In the genomic region with DNA sequence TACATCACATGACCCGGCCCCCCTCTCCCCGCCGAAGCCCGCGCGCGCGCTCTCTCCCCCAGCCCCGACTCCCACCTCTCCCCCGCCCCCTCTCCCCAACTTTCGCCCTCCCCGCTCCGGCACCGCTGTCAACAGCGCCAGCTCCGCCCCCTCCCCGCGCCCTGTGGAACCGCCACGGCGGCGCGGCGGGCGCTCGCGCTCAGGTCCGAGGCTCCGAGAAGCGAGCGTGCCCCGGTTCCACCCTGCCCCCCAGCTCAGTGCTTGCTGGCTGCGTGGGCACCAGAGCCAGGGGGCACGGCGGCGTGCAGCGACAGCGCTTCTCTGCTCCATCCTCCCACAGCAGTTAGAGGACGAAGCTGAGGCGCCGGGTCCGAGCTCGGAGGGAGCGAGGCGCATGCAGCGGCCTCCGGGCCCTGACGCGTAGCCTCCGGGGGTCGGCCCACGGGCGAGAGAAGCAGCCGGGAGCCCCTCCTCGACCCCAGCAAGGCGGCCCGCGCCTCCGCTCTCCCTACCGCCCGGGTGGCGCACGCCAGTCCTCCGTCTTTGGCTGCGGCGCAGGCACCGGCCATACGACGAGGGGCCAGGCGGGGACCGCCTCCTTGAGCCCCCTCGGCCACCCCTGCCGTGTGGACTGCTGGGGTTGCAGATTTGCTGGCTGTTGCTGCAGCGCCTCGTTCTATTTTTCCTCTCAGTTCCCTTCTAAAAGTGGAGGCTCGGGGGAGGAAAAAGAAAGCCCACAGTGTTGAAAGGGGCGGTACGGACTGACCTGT, we compare ENCODE assay signal across 8 cellular contexts.
A peak's percentile ranks its signal among the peaks of the same experiment; 100 is the strongest.
DNase-seq lines count a peak whose midpoint lies in the region; ATAC-seq and TF ChIP-seq lines count a peak whose summit lies in the region.

No MANE protein-coding gene starts in this region.

- peak overlapping the region; percentile 96 for H3K9ac ChIP-seq in neural cell (ENCODE audit: low read length)
- H3K9ac ChIP-seq in subcutaneous abdominal adipose tissue (ENCODE audit: low read length in 5 of 5), result peak overlapping the region; percentile 56 to 99 (median 88)

- H3K36me3 Mint-ChIP-seq in activated T-cell treated with anti-CD3 and anti-CD28 coated beads, Interleukin-2, amount 50 U/mL, for 4 hours (ENCODE audit: insufficient read depth), result no peaks in the 10 kb centered on the region

- peaks cover 16% of the 10 kb centered on the region for H3K79me2 ChIP-seq in neural cell (replicated peaks; ENCODE audit: insufficient read depth, low read length)

- H2AFZ ChIP-seq in neural cell (ENCODE audit: low read depth, low read length), result peak overlapping the region; percentile 62

- H3K4me3 Mint-ChIP-seq in activated T-cell treated with anti-CD3 and anti-CD28 coated beads, Interleukin-2, amount 50 U/mL, for 4 hours, result peak overlapping the region; percentile 83

- no peaks in the 10 kb centered on the region for H3K36me3 ChIP-seq in esophagus squamous epithelium
- H3K36me3 ChIP-seq in neural cell (ENCODE audit: insufficient read depth, low read length), result no peaks in the 10 kb centered on the region
- peaks cover 0 to 6% (median 0%) of the 10 kb centered on the region in 5 donors for H3K36me3 ChIP-seq in subcutaneous abdominal adipose tissue (ENCODE audit: control insufficient read depth in 5 of 5, insufficient read depth in 5 of 5, low read length in 5 of 5)

- no peaks in the 10 kb centered on the region for H3F3A ChIP-seq in neural cell (ENCODE audit: insufficient read depth, low read length, poor library complexity, severe bottlenecking)

- peaks cover 15 to 57% (median 30%) of the 10 kb centered on the region in 3 donors for H3K4me1 ChIP-seq in esophagus squamous epithelium
- peaks cover 8 to 65% (median 56%) of the 10 kb centered on the region in 5 donors for H3K4me1 ChIP-seq in subcutaneous abdominal adipose tissue (ENCODE audit: control insufficient read depth in 5 of 5, insufficient read depth in 5 of 5, low read length in 5 of 5)

- no peaks in the 10 kb centered on the region for H4K20me1 ChIP-seq in neural cell (ENCODE audit: insufficient read depth)

- H3K9me3 ChIP-seq in esophagus squamous epithelium, result no peaks in the 10 kb centered on the region
- H3K9me3 ChIP-seq in neural cell (ENCODE audit: low read length), result no peaks in the 10 kb centered on the region
- no peaks in the 10 kb centered on the region for H3K9me3 ChIP-seq in subcutaneous abdominal adipose tissue (ENCODE audit: control insufficient read depth in 5 of 5, low read length in 5 of 5)

- intact Hi-C loops in esophagus squamous epithelium (cut with DNase I), result loop anchor here (5.0 kb wide), 1 partner anchor 42 kb away; no protein-coding TSS in a partner anchor

- H3K27ac ChIP-seq in esophagus squamous epithelium (peak overlapping the region; percentile 93 to 100 (median 99)), neural cell (ENCODE audit: low read length) (peak overlapping the region; percentile 86), subcutaneous abdominal adipose tissue (ENCODE audit: low read depth, low read length) (peak overlapping the region; percentile 97)

- peak overlapping the region; percentile 44 for H3K4me2 ChIP-seq in neural cell (ENCODE audit: low read length)

- H3K4me3 ChIP-seq in esophagus squamous epithelium (peak overlapping the region; percentile 64 to 96 (median 80)), neural cell (ENCODE audit: low read length) (peak overlapping the region; percentile 99), subcutaneous abdominal adipose tissue (ENCODE audit: low read depth in 1 of 5, low read length in 5 of 5) (peak overlapping the region; percentile 73 to 99 (median 96))

- DNase-seq in NCI-H2171 (lab: John Stamatoyannopoulos, UW) (peak; percentile 95), NCI-H2171 treated with DMSO at 0.1 percent for 48 hours (lab: John Stamatoyannopoulos, UW) (no peak), NCI-H82 treated with DMSO at 0.1 percent for 48 hours (lab: John Stamatoyannopoulos, UW; ENCODE audit: unreplicated experiment) (peak; percentile 94), esophagus squamous epithelium (lab: John Stamatoyannopoulos, UW) (no peak)
- peak; percentile 96 for DNase-seq in activated T-cell treated with anti-CD3 and anti-CD28 coated beads, Interleukin-2, amount 50 U/mL, for 4 hours

- H3K9me2 ChIP-seq in neural cell (ENCODE audit: insufficient read depth, low read length), result no peaks in the 10 kb centered on the region

- TF ChIP-seq POLR2A in esophagus squamous epithelium (IDR thresholded peaks at IDR 0.05), result peak in 1 of 4 donors; percentile 27

- peaks cover 61% of the 10 kb centered on the region for H3K4me1 Mint-ChIP-seq in activated T-cell treated with anti-CD3 and anti-CD28 coated beads, Interleukin-2, amount 50 U/mL, for 4 hours (ENCODE audit: low read depth)

- ATAC-seq in HG02973 (IDR thresholded peaks at IDR 0.05; ENCODE audit: unreplicated experiment), result peak; percentile 6
- peak; percentile 40 to 47 for ATAC-seq in activated T-cell treated with anti-CD3 and anti-CD28 coated beads, Interleukin-2, amount 50 U/mL, for 4 hours

- H3K9me3 Mint-ChIP-seq in activated T-cell treated with anti-CD3 and anti-CD28 coated beads, Interleukin-2, amount 50 U/mL, for 4 hours, result no peaks in the 10 kb centered on the region

- no peak for TF ChIP-seq CTCF in esophagus squamous epithelium (IDR thresholded peaks at IDR 0.05)
- no peak for TF ChIP-seq CTCF in neural cell (IDR thresholded peaks at IDR 0.05; ENCODE audit: poor library complexity, severe bottlenecking)

- peak; percentile 45 for TF ChIP-seq RAD21 in neural cell (conservative IDR thresholded peaks at IDR 0.05)

- H3K27me3 ChIP-seq in esophagus squamous epithelium, result peaks cover 1 to 34% (median 7%) of the 10 kb centered on the region in 4 donors
- H3K27me3 ChIP-seq in neural cell (ENCODE audit: insufficient read depth, low read depth, low read length), result peaks cover 40% of the 10 kb centered on the region
- H3K27me3 ChIP-seq in subcutaneous abdominal adipose tissue (ENCODE audit: control insufficient read depth in 5 of 5, insufficient read depth in 4 of 5, low read length in 5 of 5), result peaks cover 0 to 19% (median 3%) of the 10 kb centered on the region in 5 donors

- no peak for TF ChIP-seq EP300 in neural cell (conservative IDR thresholded peaks at IDR 0.05; ENCODE audit: poor library complexity, severe bottlenecking)

- peaks cover 10% of the 10 kb centered on the region for H3K27me3 Mint-ChIP-seq in activated T-cell treated with anti-CD3 and anti-CD28 coated beads, Interleukin-2, amount 50 U/mL, for 4 hours (ENCODE audit: low read depth)

- 1% methylated on average over 27 of the region's 78 CpGs; no CpG with 5 or more reads in 1 of the 2 donors for WGBS in esophagus squamous epithelium, 2 donors

TF ChIP-seq in neural cell, 6 proteins besides CTCF, POLR2A, EP300 and RAD21:
- TF ChIP-seq SMC3 (conservative IDR thresholded peaks at IDR 0.05; ENCODE audit: poor library complexity), result peak; percentile 41
- peak; percentile 89 for TF ChIP-seq TAF1 (IDR thresholded peaks at IDR 0.05; ENCODE audit: low read depth)
- TF ChIP-seq MXI1 (conservative IDR thresholded peaks at IDR 0.05; ENCODE audit: poor library complexity, severe bottlenecking), result peak; percentile 58
- TF ChIP-seq, protein P1, sequence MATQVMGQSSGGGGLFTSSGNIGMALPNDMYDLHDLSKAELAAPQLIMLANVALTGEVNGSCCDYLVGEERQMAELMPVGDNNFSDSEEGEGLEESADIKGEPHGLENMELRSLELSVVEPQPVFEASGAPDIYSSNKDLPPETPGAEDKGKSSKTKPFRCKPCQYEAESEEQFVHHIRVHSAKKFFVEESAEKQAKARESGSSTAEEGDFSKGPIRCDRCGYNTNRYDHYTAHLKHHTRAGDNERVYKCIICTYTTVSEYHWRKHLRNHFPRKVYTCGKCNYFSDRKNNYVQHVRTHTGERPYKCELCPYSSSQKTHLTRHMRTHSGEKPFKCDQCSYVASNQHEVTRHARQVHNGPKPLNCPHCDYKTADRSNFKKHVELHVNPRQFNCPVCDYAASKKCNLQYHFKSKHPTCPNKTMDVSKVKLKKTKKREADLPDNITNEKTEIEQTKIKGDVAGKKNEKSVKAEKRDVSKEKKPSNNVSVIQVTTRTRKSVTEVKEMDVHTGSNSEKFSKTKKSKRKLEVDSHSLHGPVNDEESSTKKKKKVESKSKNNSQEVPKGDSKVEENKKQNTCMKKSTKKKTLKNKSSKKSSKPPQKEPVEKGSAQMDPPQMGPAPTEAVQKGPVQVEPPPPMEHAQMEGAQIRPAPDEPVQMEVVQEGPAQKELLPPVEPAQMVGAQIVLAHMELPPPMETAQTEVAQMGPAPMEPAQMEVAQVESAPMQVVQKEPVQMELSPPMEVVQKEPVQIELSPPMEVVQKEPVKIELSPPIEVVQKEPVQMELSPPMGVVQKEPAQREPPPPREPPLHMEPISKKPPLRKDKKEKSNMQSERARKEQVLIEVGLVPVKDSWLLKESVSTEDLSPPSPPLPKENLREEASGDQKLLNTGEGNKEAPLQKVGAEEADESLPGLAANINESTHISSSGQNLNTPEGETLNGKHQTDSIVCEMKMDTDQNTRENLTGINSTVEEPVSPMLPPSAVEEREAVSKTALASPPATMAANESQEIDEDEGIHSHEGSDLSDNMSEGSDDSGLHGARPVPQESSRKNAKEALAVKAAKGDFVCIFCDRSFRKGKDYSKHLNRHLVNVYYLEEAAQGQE (IDR thresholded peaks at IDR 0.05; ENCODE audit: borderline replicate concordance), result peak; percentile 75
- no peak for TF ChIP-seq EZH2 (IDR thresholded peaks at IDR 0.05; ENCODE audit: borderline replicate concordance, insufficient read depth, low read length, poor library complexity, severe bottlenecking)
- TF ChIP-seq POLR2AphosphoS5 (IDR thresholded peaks at IDR 0.05), result peak; percentile 68

Comparison
In these comparisons a context has a peak if more than half of its experiments do, and no peak if none do; other contexts are left out.
1. DNase-seq: peak in NCI-H2171 (single experiment), NCI-H82 treated with DMSO at 0.1 percent for 48 hours (single experiment) and activated T-cell treated with anti-CD3 and anti-CD28 coated beads, Interleukin-2, amount 50 U/mL, for 4 hours (single experiment); none in NCI-H2171 treated with DMSO at 0.1 percent for 48 hours (single experiment) and esophagus squamous epithelium (single experiment).
2. Peak in every context shown above with its lines, with median percentiles within 50 percentile points of each other: H3K27ac ChIP-seq and H3K4me3 ChIP-seq.